ENCODE assay signal across 22 cellular contexts in genomic region chr20:63258826-63259225, GRCh38. TPM values are rescaled to one million over a fixed set of nuclear protein-coding genes. Genes with fewer than 3 reads are reported as not detected.
DNase-seq lines count a peak whose midpoint lies in the region; FAIRE-seq and TF ChIP-seq lines count a peak whose summit lies in the region.
"Had no signal": no experiment of that assay in that cellular context is flagged by ENCODE, and none has a peak within 500 bp of the region (broad histone marks: within the 10 kb centered on the region; RNA-seq: fewer than 3 reads in every experiment).

No MANE protein-coding gene starts in this region.

- no peaks in the 10 kb centered on the region for H3F3A ChIP-seq in GM23248 (ENCODE audit: insufficient read depth)

- peaks cover 11% of the 10 kb centered on the region for H3K27me3 Mint-ChIP-seq in mesothelial cell of epicardium (ENCODE audit: low read depth)

- H3K18ac ChIP-seq in H1 (ENCODE audit: extremely low read depth, low read length), result no peak overlapping the region

- DNase-seq in EL (peak; percentile 18), H1 (ENCODE audit: low read depth in 1 of 2, low spot score in 2 of 2) (no peak), mesothelial cell of epicardium (ENCODE audit: low spot score in 2 of 2, unreplicated experiment in 2 of 2) (no peak), testis (peak; percentile 69), cardiac septum (ENCODE audit: low spot score) (no peak), GM23248 (no peak), T-helper 2 cell (no peak)
- DNase-seq: BE2C; CD4-positive, alpha-beta memory T cell; DMS53; HCEC 1CT; Kasumi-1; MG63; NCI-H1092; NCI-H1436 treated with DMSO at 0.1 percent for 48 hours; NCI-H2029 treated with DMSO at 0.1 percent for 48 hours; NCI-H2171 treated with DMSO at 0.1 percent for 48 hours; NK-92 treated with Interleukin-12 subunit alpha and Interleukin-12 subunit beta, amount 100 ng/mL, for 24 hours; Peyer's patch; Right ventricle myocardium superior had no signal

- no peak overlapping the region for H4K5ac ChIP-seq in H1 (ENCODE audit: insufficient read length, low read depth, low read length)

- H3K79me2 ChIP-seq in H1 (ENCODE audit: control insufficient read depth in 1 of 2, insufficient read depth in 2 of 2, low read length in 2 of 2), result no peaks in the 10 kb centered on the region
- H3K79me2 ChIP-seq in GM23248 (ENCODE audit: insufficient read depth), result no peaks in the 10 kb centered on the region

- H3K9me3 ChIP-seq in H1 (ENCODE audit: insufficient read depth in 2 of 2, low read depth in 1 of 2, low read length in 1 of 2), result no peaks in the 10 kb centered on the region
- no peaks in the 10 kb centered on the region for H3K9me3 ChIP-seq in testis
- no peaks in the 10 kb centered on the region for H3K9me3 ChIP-seq in GM23248 (ENCODE audit: low read depth)
- H3K9me3 ChIP-seq: BE2C, MG63, Peyer's patch had no signal

- no peak overlapping the region for H3K4me3 Mint-ChIP-seq in mesothelial cell of epicardium
- H3K4me3 Mint-ChIP-seq: CD4-positive, alpha-beta memory T cell had no signal

- H2BK20ac ChIP-seq in H1 (ENCODE audit: low read length), result no peak overlapping the region

- POLR2A ChIA-PET in H1 (lab: Charles Lee; ENCODE audit: partially characterized antibody), result interaction anchor here (1.1 to 1.6 kb wide), 3 partner anchors 24 to 33 kb away, joined by 3 to 4 read pairs (median 3); no protein-coding TSS in a partner anchor

- no peak overlapping the region for H4K91ac ChIP-seq in H1 (replicated peaks; ENCODE audit: insufficient read length, low read length)

- peaks cover 2 to 30% (median 21%) of the 10 kb centered on the region in 4 experiments; a peak in 6 of 7 replicates for H3K27me3 ChIP-seq in H1 (replicated peaks in 1 of 4; ENCODE audit: control insufficient read depth in 3 of 4, extremely low read depth in 1 of 4, insufficient read depth in 3 of 4, low read length in 3 of 4)
- H3K27me3 ChIP-seq in testis, result no peaks in the 10 kb centered on the region
- peaks cover 24% of the 10 kb centered on the region for H3K27me3 ChIP-seq in GM23248 (replicated peaks; ENCODE audit: insufficient read depth)

- TF ChIP-seq POLR2A in H1 (IDR thresholded peaks at IDR 0.05; ENCODE audit: control extremely low read depth in 1 of 2, low read depth in 2 of 2, low read length in 2 of 2), result no peak
- TF ChIP-seq POLR2A in testis (IDR thresholded peaks at IDR 0.05), result no peak

- intact Hi-C loops in testis (cut with DNase I; ENCODE audit: low total_unique reads), result no loop called here
- intact Hi-C loops in cardiac septum (cut with DNase I), result no loop called here

- H3K9ac ChIP-seq in H1 (replicated peaks in 1 of 4; ENCODE audit: extremely low read depth in 1 of 4, low read depth in 3 of 4, low read length in 3 of 4) (no peak overlapping the region), GM23248 (no peak overlapping the region)

- peak overlapping the region; percentile 43 for H3K27ac Mint-ChIP-seq in mesothelial cell of epicardium

- no peak overlapping the region for H3K23ac ChIP-seq in H1 (ENCODE audit: insufficient read length)

- H3K9me2 ChIP-seq in GM23248 (ENCODE audit: insufficient read depth), result no peaks in the 10 kb centered on the region

- TF ChIP-seq RAD21 in H1 (IDR thresholded peaks at IDR 0.05 in 1 of 2, conservative IDR thresholded peaks at IDR 0.05 in 1 of 2; ENCODE audit: low read depth in 2 of 2, low read length in 2 of 2), result no peak

- no peaks in the 10 kb centered on the region; a peak in 1 of 8 replicates for H3K36me3 ChIP-seq in H1 (ENCODE audit: control insufficient read depth in 2 of 4, insufficient read depth in 4 of 4, low read length in 3 of 4)
- no peaks in the 10 kb centered on the region for H3K36me3 ChIP-seq in testis (ENCODE audit: low read depth, missing control alignments)
- no peaks in the 10 kb centered on the region for H3K36me3 ChIP-seq in GM23248 (ENCODE audit: low read depth)
- H3K36me3 ChIP-seq: BE2C, MG63, Peyer's patch had no signal

- peaks cover 10% of the 10 kb centered on the region; the same call in 1 of the 2 replicates for H3K23me2 ChIP-seq in H1 (ENCODE audit: low read depth, low read length)

- no peak overlapping the region for H3K4ac ChIP-seq in H1 (replicated peaks; ENCODE audit: insufficient read length, low read depth, low read length)

- H3K14ac ChIP-seq in H1 (ENCODE audit: insufficient read length), result no peak overlapping the region

- H2BK12ac ChIP-seq in H1 (ENCODE audit: low read depth, low read length), result no peak overlapping the region

- H2BK15ac ChIP-seq in H1 (ENCODE audit: low read length), result no peak overlapping the region

- H2AK5ac ChIP-seq in H1 (ENCODE audit: low read depth, low read length), result no peak overlapping the region

- CTCF ChIA-PET in H1 (lab: Charles Lee; ENCODE audit: partially characterized antibody), result interaction anchor here (0.9 to 4.1 kb wide), 6 partner anchors 11 to 49 kb away, joined by 3 to 40 read pairs (median 12); no protein-coding TSS in a partner anchor

- TF ChIP-seq CTCF in H1 (IDR thresholded peaks at IDR 0.05; ENCODE audit: control extremely low read depth in 1 of 3, insufficient read depth in 1 of 3, low read depth in 1 of 3, low read length in 3 of 3) (no peak), mesothelial cell of epicardium (IDR thresholded peaks at IDR 0.05; ENCODE audit: unreplicated experiment) (no peak), testis (IDR thresholded peaks at IDR 0.05) (no peak)

- TF ChIP-seq EP300 in H1 (IDR thresholded peaks at IDR 0.05; ENCODE audit: borderline replicate concordance in 1 of 2, low read depth in 2 of 2, low read length in 2 of 2), result no peak

- in situ Hi-C loops in GM23248 (cut with MboI), result no loop called here

- no peak overlapping the region; the same call in 1 of the 2 replicates for H4K8ac ChIP-seq in H1 (ENCODE audit: extremely low read depth, insufficient read depth, low read length)

- no peak overlapping the region for H2BK120ac ChIP-seq in H1 (replicated peaks; ENCODE audit: low read depth, low read length)

- H4K20me1 ChIP-seq in H1 (replicated peaks in 1 of 2; ENCODE audit: control insufficient read depth in 1 of 2, insufficient read depth in 2 of 2, low read length in 2 of 2) (peaks cover 0 to 4% of the 10 kb centered on the region in 2 experiments), GM23248 (ENCODE audit: insufficient read depth) (no peaks in the 10 kb centered on the region)

- WGBS in H1 (ENCODE audit: extremely low coverage in 1 of 2, insufficient coverage in 1 of 2, insufficient read length in 1 of 2, insufficient replicate concordance in 2 of 2, low coverage in 1 of 2, low lambda C conversion rate in 2 of 2, missing lambda C conversion rate in 1 of 2), 2 experiments, result 88% methylated on average over 7 of the region's 11 CpGs; no CpG with 5 or more reads in 1 of the 2 experiments
- 38 to 47% methylated on average over 10 to 11 of the region's 11 CpGs for WGBS in testis, 2 donors
- WGBS in GM23248 (ENCODE audit: low coverage in 1 of 2, low lambda C conversion rate in 2 of 2, missing lambda C conversion rate in 2 of 2), 2 experiments, result 23 to 25% methylated on average over 11 of the region's 11 CpGs

- peaks cover 72% of the 10 kb centered on the region for H3K4me1 Mint-ChIP-seq in mesothelial cell of epicardium

- H3K4me1 ChIP-seq in H1 (replicated peaks in 1 of 4; ENCODE audit: control insufficient read depth in 3 of 4, insufficient read depth in 4 of 4, low read length in 3 of 4) (peaks cover 2 to 14% (median 8%) of the 10 kb centered on the region in 4 experiments), testis (peaks cover 5% of the 10 kb centered on the region), GM23248 (ENCODE audit: insufficient read depth) (no peaks in the 10 kb centered on the region)
- H3K4me1 ChIP-seq: BE2C had no signal

- FAIRE-seq in H1 (lab: Jason Lieb, UNC), result no peak
- FAIRE-seq: A204.1 had no signal

- no peak overlapping the region for H3K56ac ChIP-seq in H1 (replicated peaks; ENCODE audit: insufficient read length, low read depth, low read length)

- H3K27ac ChIP-seq in H1 (ENCODE audit: low read depth, low read length) (no peak overlapping the region), testis (no peak overlapping the region), GM23248 (no peak overlapping the region)
- H3K27ac ChIP-seq: Peyer's patch had no signal

- H3K4me3 ChIP-seq in H1 (ENCODE audit: extremely low read depth in 1 of 4, insufficient read depth in 2 of 4, low read depth in 3 of 4, low read length in 4 of 4) (no peak overlapping the region), testis (no peak overlapping the region), GM23248 (no peak overlapping the region)
- H3K4me3 ChIP-seq: MG63, Peyer's patch had no signal

- H2AFZ ChIP-seq in H1 (ENCODE audit: low read length) (no peak overlapping the region), GM23248 (no peak overlapping the region)

- H3K4me2 ChIP-seq in H1 (ENCODE audit: insufficient read depth in 1 of 2, low read depth in 2 of 2, low read length in 2 of 2), result no peak overlapping the region
- H3K4me2 ChIP-seq in GM23248 (ENCODE audit: unreplicated experiment), result no peak overlapping the region

- H2BK5ac ChIP-seq in H1 (ENCODE audit: low read depth, low read length), result 0 out of 2 replicates have a peak overlapping the region, but pooled peaks have one; percentile 44

- H3K9me3 Mint-ChIP-seq in mesothelial cell of epicardium, result no peaks in the 10 kb centered on the region
- H3K9me3 Mint-ChIP-seq: CD4-positive, alpha-beta memory T cell had no signal

- H3K36me3 Mint-ChIP-seq in mesothelial cell of epicardium, result no peaks in the 10 kb centered on the region
- H3K36me3 Mint-ChIP-seq: CD4-positive, alpha-beta memory T cell had no signal

- no peaks in the 10 kb centered on the region for H3K79me1 ChIP-seq in H1 (ENCODE audit: low read depth, low read length)

RNA-seq across cellular contexts. Expression of gene NKAIN4, which starts 4.6 kb away (rescaled TPM):
- total RNA-seq in H1 (2021; fragmentation: NEBNext Ultra II Directional; extraction: Animal tissue kit (Norgen Biotek cat#: 25700)), result 6.6 and 6.9 TPM in 2 replicates
- polyA plus RNA-seq in H1 (2011; rRNA removed) (17.0 and 21.9 TPM in 2 replicates), testis (ENCODE audit: insufficient read depth, low read depth, low replicate concordance) (3.9 TPM), GM23248 (2016; fragmentation: Nextera tagmentation; extraction: Ambion mirVana) (not detected in 2 replicates)
- 13.2 TPM for polyA plus RNA-seq in H1 (2011; cell fraction: cytosol; rRNA removed)
- 27.5 TPM for polyA plus RNA-seq in H1 (2011; cell fraction: nucleus; rRNA removed)
- polyA plus RNA-seq in H1 (2012, experiment 1 of 2), result 4.5 to 10.2 TPM (median 8.1 TPM) in 4 replicates
- 6.7 TPM for polyA plus RNA-seq in H1 (2012, experiment 2 of 2)
- polyA plus RNA-seq in H1 (2013, experiment 1 of 2), result 8.1 TPM
- polyA plus RNA-seq in H1 (2013, experiment 2 of 2), result 5.9 TPM
- polyA minus RNA-seq in H1 (2011; rRNA and poly(A)+ RNA removed), result 5.3 and 5.5 TPM in 2 replicates
- 4.3 TPM for polyA minus RNA-seq in H1 (2011; cell fraction: cytosol; rRNA and poly(A)+ RNA removed)
- polyA minus RNA-seq in H1 (2011; cell fraction: nucleus; rRNA and poly(A)+ RNA removed), result 7.0 TPM
- total RNA-seq in mesothelial cell of epicardium (16.1 to 18.4 TPM (median 16.8 TPM) in 3 replicates), testis (1 to 10 TPM; 4.7 to 6.0 TPM), cardiac septum (not detected)
- not detected in 2 replicates for total RNA-seq in GM23248 (2014; rRNA removed; shearing (Covaris generic))
- total RNA-seq: CD4-positive, alpha-beta memory T cell; NCI-H460; Peyer's patch; Right ventricle myocardium superior had no signal
- polyA plus RNA-seq: CD4-positive, alpha-beta memory T cell had no signal

RNA-seq across cellular contexts. Expression of gene ARFGAP1, which starts 13.8 kb away (rescaled TPM):
- total RNA-seq in H1 (2021; fragmentation: NEBNext Ultra II Directional; extraction: Animal tissue kit (Norgen Biotek cat#: 25700)), result 93.0 and 100 TPM in 2 replicates
- polyA plus RNA-seq in H1 (2011; rRNA removed), result 93.7 and 136 TPM in 2 replicates
- 110 TPM for polyA plus RNA-seq in H1 (2011; cell fraction: cytosol; rRNA removed)
- 723 TPM for polyA plus RNA-seq in H1 (2011; cell fraction: nucleus; rRNA removed)
- polyA plus RNA-seq in H1 (2012, experiment 1 of 2), result 84.2 to 119 TPM (median 111 TPM) in 4 replicates
- polyA plus RNA-seq in H1 (2012, experiment 2 of 2), result 65.8 TPM
- 59.7 TPM for polyA plus RNA-seq in H1 (2013, experiment 1 of 2)
- polyA plus RNA-seq in H1 (2013, experiment 2 of 2), result 49.0 TPM
- polyA minus RNA-seq in H1 (2011; rRNA and poly(A)+ RNA removed), result 37.5 and 49.1 TPM in 2 replicates
- polyA minus RNA-seq in H1 (2011; cell fraction: cytosol; rRNA and poly(A)+ RNA removed), result 44.3 TPM
- 123 TPM for polyA minus RNA-seq in H1 (2011; cell fraction: nucleus; rRNA and poly(A)+ RNA removed)
- 193 to 210 TPM (median 208 TPM) in 3 replicates for total RNA-seq in mesothelial cell of epicardium
- total RNA-seq in testis, result 100 to 1,000 TPM; 110 to 126 TPM
- 97.0 TPM for polyA plus RNA-seq in testis (ENCODE audit: insufficient read depth, low read depth, low replicate concordance)
- total RNA-seq in cardiac septum, result 49.5 TPM
- 88.5 and 105 TPM in 2 replicates for total RNA-seq in GM23248 (2014; rRNA removed; shearing (Covaris generic))
- polyA plus RNA-seq in GM23248 (2016; fragmentation: Nextera tagmentation; extraction: Ambion mirVana), result 59.9 and 69.0 TPM in 2 replicates

RNA-seq across cellular contexts. Expression of gene BIRC7, which starts 23.1 kb away (rescaled TPM):
- 0.41 TPM in 1 of 2 replicates, not detected in the other for total RNA-seq in H1 (2021; fragmentation: NEBNext Ultra II Directional; extraction: Animal tissue kit (Norgen Biotek cat#: 25700))
- polyA plus RNA-seq in H1 (2011; rRNA removed), result 0.11 and 0.16 TPM in 2 replicates
- polyA plus RNA-seq in H1 (2011; cell fraction: cytosol; rRNA removed), result 0.16 TPM
- polyA plus RNA-seq in H1 (2011; cell fraction: nucleus; rRNA removed), result 0.77 TPM
- polyA plus RNA-seq in H1 (2012, experiment 1 of 2), result 0.19 TPM in 1 of 4 replicates, not detected in the others
- polyA plus RNA-seq in H1 (2012, experiment 2 of 2), result not detected
- polyA plus RNA-seq in H1 (2013, experiment 1 of 2), result 0.06 TPM
- polyA plus RNA-seq in H1 (2013, experiment 2 of 2), result 0.06 TPM
- not detected in 2 replicates for polyA minus RNA-seq in H1 (2011; rRNA and poly(A)+ RNA removed)
- not detected for polyA minus RNA-seq in H1 (2011; cell fraction: cytosol; rRNA and poly(A)+ RNA removed)
- polyA minus RNA-seq in H1 (2011; cell fraction: nucleus; rRNA and poly(A)+ RNA removed), result not detected
- total RNA-seq in mesothelial cell of epicardium, result 0.36 to 0.84 TPM (median 0.50 TPM) in 3 replicates
- total RNA-seq in testis, result under 1 TPM; 0.24 to 0.25 TPM
- polyA plus RNA-seq in testis (ENCODE audit: insufficient read depth, low read depth, low replicate concordance), result 0.33 TPM
- total RNA-seq in cardiac septum, result 1.1 TPM
- total RNA-seq in GM23248 (2014; rRNA removed; shearing (Covaris generic)), result not detected in 2 replicates
- polyA plus RNA-seq in GM23248 (2016; fragmentation: Nextera tagmentation; extraction: Ambion mirVana), result not detected in 2 replicates
- total RNA-seq: CD4-positive, alpha-beta memory T cell; Peyer's patch had no signal
- polyA plus RNA-seq: CD4-positive, alpha-beta memory T cell had no signal

RNA-seq across cellular contexts. Expression of gene COL20A1, which starts 34.2 kb away (rescaled TPM):
- 0.17 and 0.19 TPM in 2 replicates for total RNA-seq in H1 (2021; fragmentation: NEBNext Ultra II Directional; extraction: Animal tissue kit (Norgen Biotek cat#: 25700))
- polyA plus RNA-seq in H1 (2011; rRNA removed), result 0.21 and 0.61 TPM in 2 replicates
- polyA plus RNA-seq in H1 (2011; cell fraction: cytosol; rRNA removed), result 0.41 TPM
- 5.9 TPM for polyA plus RNA-seq in H1 (2011; cell fraction: nucleus; rRNA removed)
- polyA plus RNA-seq in H1 (2012, experiment 1 of 2), result 0.08 to 1.0 TPM (median 0.66 TPM) in 4 replicates
- polyA plus RNA-seq in H1 (2012, experiment 2 of 2), result 0.07 TPM
- polyA plus RNA-seq in H1 (2013, experiment 1 of 2), result 0.06 TPM
- polyA plus RNA-seq in H1 (2013, experiment 2 of 2), result 0.06 TPM
- polyA minus RNA-seq in H1 (2011; rRNA and poly(A)+ RNA removed), result 0.07 and 0.09 TPM in 2 replicates
- polyA minus RNA-seq in H1 (2011; cell fraction: cytosol; rRNA and poly(A)+ RNA removed), result 0.37 TPM
- polyA minus RNA-seq in H1 (2011; cell fraction: nucleus; rRNA and poly(A)+ RNA removed), result 1.9 TPM
- 0.16 to 0.25 TPM in 2 of 3 replicates, not detected in the other for total RNA-seq in mesothelial cell of epicardium
- 10 to 100 TPM; 14.4 to 17.1 TPM for total RNA-seq in testis
- polyA plus RNA-seq in testis (ENCODE audit: insufficient read depth, low read depth, low replicate concordance), result 17.2 TPM
- 0.22 TPM for total RNA-seq in cardiac septum
- total RNA-seq in GM23248 (2014; rRNA removed; shearing (Covaris generic)), result not detected in 2 replicates
- polyA plus RNA-seq in GM23248 (2016; fragmentation: Nextera tagmentation; extraction: Ambion mirVana), result not detected in 2 replicates
- total RNA-seq: Peyer's patch, Right ventricle myocardium superior had no signal
- polyA plus RNA-seq: CD4-positive, alpha-beta memory T cell had no signal

RNA-seq across cellular contexts. Expression of gene YTHDF1, which starts 42.9 kb away (rescaled TPM):
- 66.0 and 66.1 TPM in 2 replicates for total RNA-seq in H1 (2021; fragmentation: NEBNext Ultra II Directional; extraction: Animal tissue kit (Norgen Biotek cat#: 25700))
- polyA plus RNA-seq in H1 (2011; rRNA removed), result 32.8 and 38.3 TPM in 2 replicates
- polyA plus RNA-seq in H1 (2011; cell fraction: cytosol; rRNA removed), result 41.4 TPM
- 41.1 TPM for polyA plus RNA-seq in H1 (2011; cell fraction: nucleus; rRNA removed)
- 46.9 to 54.7 TPM (median 49.9 TPM) in 4 replicates for polyA plus RNA-seq in H1 (2012, experiment 1 of 2)
- polyA plus RNA-seq in H1 (2012, experiment 2 of 2), result 35.5 TPM
- polyA plus RNA-seq in H1 (2013, experiment 1 of 2), result 44.4 TPM
- polyA plus RNA-seq in H1 (2013, experiment 2 of 2), result 44.2 TPM
- polyA minus RNA-seq in H1 (2011; rRNA and poly(A)+ RNA removed), result 42.5 and 44.7 TPM in 2 replicates
- 40.8 TPM for polyA minus RNA-seq in H1 (2011; cell fraction: cytosol; rRNA and poly(A)+ RNA removed)
- 22.0 TPM for polyA minus RNA-seq in H1 (2011; cell fraction: nucleus; rRNA and poly(A)+ RNA removed)
- total RNA-seq in mesothelial cell of epicardium, result 49.3 to 52.9 TPM (median 50.1 TPM) in 3 replicates
- 10 to 100 TPM; 55.7 to 56.9 TPM for total RNA-seq in testis
- polyA plus RNA-seq in testis (ENCODE audit: insufficient read depth, low read depth, low replicate concordance), result 37.2 TPM
- total RNA-seq in cardiac septum, result 23.1 TPM
- total RNA-seq in GM23248 (2014; rRNA removed; shearing (Covaris generic)), result 20.4 and 22.5 TPM in 2 replicates
- 16.7 and 26.0 TPM in 2 replicates for polyA plus RNA-seq in GM23248 (2016; fragmentation: Nextera tagmentation; extraction: Ambion mirVana)

Comparison
In these comparisons a context has a peak if more than half of its experiments do, and no peak if none do; other contexts are left out.
1. DNase-seq: peak in EL (single experiment) and testis (single experiment); none in H1 (0 of 2), mesothelial cell of epicardium (0 of 2), cardiac septum (single experiment), GM23248 (single experiment) and T-helper 2 cell (0 of 5).